ENCODE assay signal across 24 cellular contexts in genomic region chr1:15324867-15325335, GRCh38.
"Had no signal": no experiment of that assay in that cellular context is flagged by ENCODE, and none has a peak within 500 bp of the region (broad histone marks: within the 10 kb centered on the region; RNA-seq: fewer than 3 reads in every experiment).

No MANE protein-coding gene starts in this region.

- H3K9me3 ChIP-seq: esophagus squamous epithelium, neutrophil, vagina had no signal

- H3K4me3 Mint-ChIP-seq: activated B cell treated with CpG ODN at 0.5 μM for 24 hours; activated CD4-positive, alpha-beta T cell treated with anti-CD3 and anti-CD28 coated beads for 36 hours; activated CD8-positive, alpha-beta memory T cell treated with anti-CD3 and anti-CD28 coated beads, Interleukin-2, amount 10 ng/mL, durations not matched to agents 7 days and 5 days; activated CD8-positive, alpha-beta T cell treated with anti-CD3 and anti-CD28 coated beads, Interleukin-2, amount 10 ng/mL, durations not matched to agents 7 days and 5 days; activated naive CD4-positive, alpha-beta T cell treated with anti-CD3 and anti-CD28 coated beads, Interleukin-2, amount 50 U/mL, for 24 hours; activated naive CD8-positive, alpha-beta T cell treated with anti-CD3 and anti-CD28 coated beads, Interleukin-2, amount 50 U/mL, for 24 hours; memory B cell; natural killer cell; stimulated activated effector memory CD8-positive, alpha-beta T cell treated with anti-CD3 and anti-CD28 coated beads, Interleukin-12 subunit alpha, Interleukin-12 subunit beta, amount 100 ng/mL, for 72 hours; stimulated activated naive CD8-positive, alpha-beta T cell treated with anti-CD3 and anti-CD28 coated beads, Interleukin-15, Interleukin-2, amounts not matched to agents 100 ng/mL and 50 ng/mL, for 24 hours; T-helper 17 cell had no signal

- H3K36me3 Mint-ChIP-seq: activated CD8-positive, alpha-beta memory T cell treated with anti-CD3 and anti-CD28 coated beads, Interleukin-2, amount 10 ng/mL, durations not matched to agents 7 days and 5 days; memory B cell; stimulated activated effector memory CD8-positive, alpha-beta T cell treated with anti-CD3 and anti-CD28 coated beads, Interleukin-12 subunit alpha, Interleukin-12 subunit beta, amount 100 ng/mL, for 72 hours had no signal

- H3K36me3 ChIP-seq: esophagus squamous epithelium, neutrophil, thoracic aorta, vagina had no signal

- H3K27ac ChIP-seq: epithelial cell of prostate, esophagus squamous epithelium, neutrophil, thoracic aorta, vagina had no signal

- H3K4me1 Mint-ChIP-seq: activated B cell treated with CpG ODN at 0.5 μM for 24 hours; activated CD4-positive, alpha-beta T cell treated with anti-CD3 and anti-CD28 coated beads for 36 hours; activated CD8-positive, alpha-beta memory T cell treated with anti-CD3 and anti-CD28 coated beads, Interleukin-2, amount 10 ng/mL, durations not matched to agents 7 days and 5 days; activated naive CD4-positive, alpha-beta T cell treated with anti-CD3 and anti-CD28 coated beads, Interleukin-2, amount 50 U/mL, for 24 hours; memory B cell had no signal

- H3K27ac Mint-ChIP-seq: activated B cell treated with CpG ODN at 0.5 μM for 24 hours; activated CD4-positive, alpha-beta T cell treated with anti-CD3 and anti-CD28 coated beads for 36 hours; activated CD8-positive, alpha-beta memory T cell treated with anti-CD3 and anti-CD28 coated beads, Interleukin-2, amount 10 ng/mL, durations not matched to agents 7 days and 5 days; activated CD8-positive, alpha-beta T cell treated with anti-CD3 and anti-CD28 coated beads, Interleukin-2, amount 10 ng/mL, durations not matched to agents 7 days and 5 days; activated naive CD4-positive, alpha-beta T cell treated with anti-CD3 and anti-CD28 coated beads, Interleukin-2, amount 50 U/mL, for 24 hours; activated naive CD8-positive, alpha-beta T cell treated with anti-CD3 and anti-CD28 coated beads, Interleukin-2, amount 50 U/mL, for 24 hours; activated T-helper 2 cell treated with anti-CD3 and anti-CD28 coated beads, Interferon-gamma antibody, Interleukin-2, Interleukin-4, amounts not matched to agents 10 μg/mL and 5 μg/mL and 100 μg/mL, durations not matched to agents 14 hours and 24 hours and 36 hours; memory B cell; stimulated activated naive CD8-positive, alpha-beta T cell treated with anti-CD3 and anti-CD28 coated beads, Interleukin-15, Interleukin-2, amounts not matched to agents 100 ng/mL and 50 ng/mL, for 24 hours had no signal

- DNase-seq: activated B cell treated with CpG ODN at 0.5 μM for 24 hours; activated CD4-positive, alpha-beta T cell treated with anti-CD3 and anti-CD28 coated beads for 36 hours; activated CD8-positive, alpha-beta memory T cell treated with anti-CD3 and anti-CD28 coated beads, Interleukin-2, amount 10 ng/mL, durations not matched to agents 7 days and 5 days; activated CD8-positive, alpha-beta T cell treated with anti-CD3 and anti-CD28 coated beads, Interleukin-2, amount 10 ng/mL, durations not matched to agents 7 days and 5 days; activated naive CD8-positive, alpha-beta T cell treated with anti-CD3 and anti-CD28 coated beads, Interleukin-2, amount 50 U/mL, for 24 hours; activated T-cell treated with anti-CD3 and anti-CD28 coated beads, Interleukin-2, amount 50 U/mL, for 48 hours; effector CD8-positive, alpha-beta T cell; esophagus squamous epithelium; foreskin melanocyte; left cardiac atrium; natural killer cell; stimulated activated CD4-positive, alpha-beta T cell treated with anti-CD3 and anti-CD28 coated beads, Interleukin-4, amount 100 ng/mL, for 24 hours; T-helper 17 cell; T1000; trophoblast cell had no signal

- H3K4me3 ChIP-seq: esophagus squamous epithelium, thoracic aorta, vagina had no signal

- ATAC-seq: activated CD4-positive, alpha-beta T cell treated with anti-CD3 and anti-CD28 coated beads for 36 hours; activated CD8-positive, alpha-beta memory T cell treated with anti-CD3 and anti-CD28 coated beads, Interleukin-2, amount 10 ng/mL, durations not matched to agents 7 days and 5 days; activated CD8-positive, alpha-beta T cell treated with anti-CD3 and anti-CD28 coated beads, Interleukin-2, amount 10 ng/mL, durations not matched to agents 7 days and 5 days; activated naive CD8-positive, alpha-beta T cell treated with anti-CD3 and anti-CD28 coated beads, Interleukin-2, amount 50 U/mL, for 24 hours; left cardiac atrium; natural killer cell; T-helper 17 cell had no signal

- H3K27me3 ChIP-seq: esophagus squamous epithelium, vagina had no signal
